In the genomic region with DNA sequence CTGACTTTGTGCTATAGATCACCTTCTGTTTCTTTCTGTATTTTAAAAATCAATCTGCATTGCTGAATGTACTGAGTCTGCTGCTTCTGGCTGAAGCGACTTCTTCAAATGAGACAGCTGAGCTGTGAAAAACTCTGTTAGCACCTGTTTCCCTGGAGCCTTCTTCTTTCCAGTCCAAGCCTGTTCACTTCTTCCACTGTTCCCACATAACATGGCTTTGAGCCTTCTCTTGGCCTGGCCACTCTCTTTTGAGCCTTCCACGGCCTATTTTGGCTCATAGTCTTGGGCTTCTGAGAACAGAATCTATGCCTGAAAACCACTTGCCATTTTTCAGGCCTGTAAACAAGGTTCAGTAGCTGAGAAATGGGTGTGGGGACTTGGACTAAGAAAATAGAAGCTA, we compare ENCODE assay signal across 33 cellular contexts.
"Had no signal": no experiment of that assay in that cellular context is flagged by ENCODE, and none has a peak within 500 bp of the region (broad histone marks: within the 10 kb centered on the region; RNA-seq: fewer than 3 reads in every experiment).

No MANE protein-coding gene starts in this region.

- ATAC-seq: activated CD8-positive, alpha-beta T cell treated with anti-CD3 and anti-CD28 coated beads for 36 hours; activated T-cell treated with anti-CD3 and anti-CD28 coated beads, Interleukin-2, amount 50 U/mL, for 72 hours; activated T-helper 17 cell treated with anti-CD3 and anti-CD28 coated beads, Interleukin-2, amount 50 U/mL, for 72 hours; PC-3; Right ventricle myocardium inferior had no signal

- H3K27me3 ChIP-seq: brain microvascular endothelial cell, MG63 had no signal

- H3K4me1 Mint-ChIP-seq: activated CD4-positive, alpha-beta T cell treated with anti-CD3 and anti-CD28 coated beads, Interleukin-2, amount 10 ng/mL, durations not matched to agents 24 days and 14 days; activated naive CD8-positive, alpha-beta T cell treated with anti-CD3 and anti-CD28 coated beads for 36 hours; activated T-helper 17 cell treated with anti-CD3 and anti-CD28 coated beads, Interleukin-2, amount 50 U/mL, for 72 hours had no signal

- H3K27ac Mint-ChIP-seq: activated CD4-positive, alpha-beta T cell treated with anti-CD3 and anti-CD28 coated beads, Interleukin-2, amount 10 ng/mL, durations not matched to agents 24 days and 14 days; activated CD8-positive, alpha-beta T cell treated with anti-CD3 and anti-CD28 coated beads for 36 hours; activated naive CD8-positive, alpha-beta T cell treated with anti-CD3 and anti-CD28 coated beads for 36 hours; activated T-cell treated with anti-CD3 and anti-CD28 coated beads, Interleukin-2, amount 50 U/mL, for 72 hours; activated T-helper 17 cell treated with anti-CD3 and anti-CD28 coated beads, Interleukin-2, amount 50 U/mL, for 72 hours had no signal

- H3K9me3 ChIP-seq: MG63 had no signal

- H3K36me3 ChIP-seq: brain microvascular endothelial cell, MG63, WERI-Rb-1 had no signal

- H3K27me3 Mint-ChIP-seq: activated CD4-positive, alpha-beta T cell treated with anti-CD3 and anti-CD28 coated beads, Interleukin-2, amount 10 ng/mL, durations not matched to agents 24 days and 14 days; activated T-helper 17 cell treated with anti-CD3 and anti-CD28 coated beads, Interleukin-2, amount 50 U/mL, for 72 hours had no signal

- H3K4me3 Mint-ChIP-seq: activated CD4-positive, alpha-beta T cell treated with anti-CD3 and anti-CD28 coated beads, Interleukin-2, amount 10 ng/mL, durations not matched to agents 24 days and 14 days; activated CD8-positive, alpha-beta T cell treated with anti-CD3 and anti-CD28 coated beads for 36 hours; activated naive CD8-positive, alpha-beta T cell treated with anti-CD3 and anti-CD28 coated beads for 36 hours; activated T-cell treated with anti-CD3 and anti-CD28 coated beads, Interleukin-2, amount 50 U/mL, for 72 hours; activated T-helper 17 cell treated with anti-CD3 and anti-CD28 coated beads, Interleukin-2, amount 50 U/mL, for 72 hours had no signal

- H3K4me3 ChIP-seq: MG63 had no signal

- H3K9me3 Mint-ChIP-seq: activated CD4-positive, alpha-beta T cell treated with anti-CD3 and anti-CD28 coated beads, Interleukin-2, amount 10 ng/mL, durations not matched to agents 24 days and 14 days; activated T-cell treated with anti-CD3 and anti-CD28 coated beads, Interleukin-2, amount 50 U/mL, for 72 hours; activated T-helper 17 cell treated with anti-CD3 and anti-CD28 coated beads, Interleukin-2, amount 50 U/mL, for 72 hours had no signal

- H3K27ac ChIP-seq: brain microvascular endothelial cell, RWPE1, WERI-Rb-1 had no signal

- H3K36me3 Mint-ChIP-seq: activated naive CD8-positive, alpha-beta T cell treated with anti-CD3 and anti-CD28 coated beads for 36 hours had no signal

- DNase-seq: activated CD4-positive, alpha-beta T cell treated with anti-CD3 and anti-CD28 coated beads for 1 hour; activated CD4-positive, alpha-beta T cell treated with anti-CD3 and anti-CD28 coated beads, Interleukin-2, amount 10 ng/mL, durations not matched to agents 24 days and 14 days; activated CD4-positive, alpha-beta T cell treated with anti-CD3 and anti-CD28 coated beads, Interleukin-2, amount 50 U/mL, for 4 hours; activated CD4-positive, CD25-positive, alpha-beta regulatory T cell; activated CD8-positive, alpha-beta T cell treated with anti-CD3 and anti-CD28 coated beads for 36 hours; activated effector memory CD4-positive, alpha-beta T cell treated with anti-CD3 and anti-CD28 coated beads, Interleukin-2, amount 50 U/mL, for 16 hours; activated naive CD4-positive, alpha-beta T cell; activated naive CD4-positive, alpha-beta T cell treated with anti-CD3 and anti-CD28 coated beads, Interleukin-2, amount 50 U/mL, for 16 hours; activated naive CD8-positive, alpha-beta T cell treated with anti-CD3 and anti-CD28 coated beads for 36 hours; activated T-cell treated with anti-CD3 and anti-CD28 coated beads, Interleukin-2, amount 50 U/mL, for 1 hour; activated T-cell treated with anti-CD3 and anti-CD28 coated beads, Interleukin-2, amount 50 U/mL, for 72 hours; amniotic stem cell; aorta; brain microvascular endothelial cell; Kasumi-1; KG1; MG63; NCI-H1048; NCI-H1105 treated with DMSO at 0.1 percent for 48 hours; NCI-H1436 treated with DMSO at 0.1 percent for 48 hours; NCI-H1694 treated with DMSO at 0.1 percent for 48 hours; NCI-H2029; NCI-H345; NCI-H524 treated with DMSO at 0.1 percent for 48 hours; PC-3; SW 1271; T-helper 1 cell; T-helper 2 cell; T1000; WERI-Rb-1 had no signal
